Comparison of ENCODE assay signal across 22 cellular contexts in genomic region chr4:116233971-116234370, GRCh38.
"Had no signal": no experiment of that assay in that cellular context is flagged by ENCODE, and none has a peak within 500 bp of the region (broad histone marks: within the 10 kb centered on the region; RNA-seq: fewer than 3 reads in every experiment).

No MANE protein-coding gene starts in this region.

- H3K36me3 ChIP-seq: neutrophil, pancreas, prostate gland, right lobe of liver, sigmoid colon, stomach, thoracic aorta, thyroid gland, tibial nerve, upper lobe of right lung, uterus had no signal

- H3K27ac ChIP-seq: neutrophil, pancreas, prostate gland, right lobe of liver, sigmoid colon, stomach, thoracic aorta, thyroid gland, tibial nerve, upper lobe of right lung, uterus had no signal

- H3K4me3 ChIP-seq: pancreas, prostate gland, right lobe of liver, sigmoid colon, stomach, thoracic aorta, thyroid gland, tibial nerve, upper lobe of right lung, uterus had no signal

- DNase-seq: naive B cell; naive thymus-derived CD8-positive, alpha-beta T cell; nephron progenitor cell; nucleus accumbens; pancreas; right cardiac atrium; right lobe of liver; sigmoid colon; small intestine; stimulated activated CD4-positive, alpha-beta T cell treated with anti-CD3 and anti-CD28 coated beads, Interleukin-1b, Interleukin-23, amount 100 ng/mL, for 48 hours; stimulated activated CD4-positive, alpha-beta T cell treated with anti-CD3 and anti-CD28 coated beads, Interleukin-4, amount 100 ng/mL, for 1 hour; stimulated activated CD4-positive, alpha-beta T cell treated with anti-CD3 and anti-CD28 coated beads, Interleukin-4, amount 100 ng/mL, for 4 hours; stimulated activated CD8-positive, alpha-beta memory T cell treated with anti-CD3 and anti-CD28 coated beads, Interleukin-4, amount 100 ng/mL, for 48 hours; stimulated activated naive CD4-positive, alpha-beta T cell treated with Interleukin-2 at 50 U/mL for 16 hours; stomach; thyroid gland; upper lobe of right lung; uterus had no signal

- H3K27me3 ChIP-seq: neutrophil, pancreas, right lobe of liver, sigmoid colon, stomach, thyroid gland, tibial nerve, upper lobe of right lung, uterus had no signal

- FAIRE-seq: pancreas, small intestine had no signal

- H3K4me1 ChIP-seq: pancreas, prostate gland, right lobe of liver, sigmoid colon, stomach, thyroid gland, tibial nerve, upper lobe of right lung, uterus had no signal
